ENCODE assay signal across 1 cellular context in genomic region chr6:28137458-28138020, GRCh38.
TF ChIP-seq lines count a peak whose summit lies in the region.

No MANE protein-coding gene starts in this region.

TF ChIP-seq in GM23338, 12 proteins besides CTCF, POLR2A, EP300 and RAD21 (continued from another document):
- TF ChIP-seq ZNF462 (CRISPR knock-in tag; IDR thresholded peaks at IDR 0.05) (no peak), NANOG (IDR thresholded peaks at IDR 0.05; ENCODE audit: borderline replicate concordance) (no peak), ETS1 (IDR thresholded peaks at IDR 0.05) (no peak), ZNF114 (CRISPR knock-in tag; IDR thresholded peaks at IDR 0.05) (no peak), POLR2AphosphoS5 (IDR thresholded peaks at IDR 0.05; ENCODE audit: low read depth) (no peak), JUNB (IDR thresholded peaks at IDR 0.05; ENCODE audit: unreplicated experiment) (no peak)
